Comparison of ENCODE assay signal across 1 cellular context in genomic region chr12:66190519-66191406, GRCh38.
TF ChIP-seq lines count a peak whose summit lies in the region.

No MANE protein-coding gene starts in this region.

TF ChIP-seq in HEK293, 187 proteins besides CTCF, POLR2A, EP300 and RAD21 (continued from another document):
- TF ChIP-seq PRDM6 (tag by site-specific recombination; IDR thresholded peaks at IDR 0.05), result peak; percentile 46; the same call in 1 of the 2 replicates
- TF ChIP-seq KLF9 (tag by site-specific recombination; IDR thresholded peaks at IDR 0.05; ENCODE audit: low read depth), result peak; percentile 33; the same call in 1 of the 2 replicates
- TF ChIP-seq HOXC10 (CRISPR knock-in tag; IDR thresholded peaks at IDR 0.05), result no peak
- TF ChIP-seq PRDM2 (tag by site-specific recombination; IDR thresholded peaks at IDR 0.05; ENCODE audit: borderline replicate concordance), result no peak
- no peak for TF ChIP-seq ZNF747 (tag by site-specific recombination; IDR thresholded peaks at IDR 0.05)
- no peak for TF ChIP-seq SCRT2 (tag by site-specific recombination; IDR thresholded peaks at IDR 0.05)
- TF ChIP-seq YY1 (tag by site-specific recombination; IDR thresholded peaks at IDR 0.05), result no peak
- no peak for TF ChIP-seq ZNF138 (tag by site-specific recombination; IDR thresholded peaks at IDR 0.05; ENCODE audit: borderline replicate concordance)
- no peak for TF ChIP-seq ZBTB49 (tag by site-specific recombination; IDR thresholded peaks at IDR 0.05; ENCODE audit: low read depth)
